In the genomic region with DNA sequence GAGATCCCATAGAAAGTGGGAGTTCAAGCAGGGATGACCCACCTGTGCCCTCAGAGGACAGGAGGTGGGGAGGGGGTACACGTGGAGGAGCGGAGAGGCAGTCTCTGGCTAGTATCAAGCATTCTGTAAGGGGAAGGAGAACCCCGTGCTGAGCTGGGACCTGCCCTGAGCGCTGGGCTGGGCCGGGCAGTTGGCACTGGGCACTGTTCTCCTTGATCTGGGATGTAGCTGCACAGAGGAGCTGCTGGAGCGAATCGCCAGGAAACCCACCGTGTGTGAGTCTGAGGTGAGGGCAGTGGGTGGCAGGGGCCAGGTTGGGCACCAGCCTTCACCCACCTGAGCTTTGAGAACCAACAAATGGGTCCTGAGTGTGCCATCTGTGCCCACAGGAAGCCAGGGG, we compare ENCODE assay signal across 34 cellular contexts. TPM values are rescaled to one million over a fixed set of nuclear protein-coding genes. Genes with fewer than 3 reads are reported as not detected.
"Had no signal": no experiment of that assay in that cellular context is flagged by ENCODE, and none has a peak within 500 bp of the region (broad histone marks: within the 10 kb centered on the region; RNA-seq: fewer than 3 reads in every experiment).

No MANE protein-coding gene starts in this region.

- H3K4me1 Mint-ChIP-seq: activated CD4-positive, alpha-beta T cell treated with anti-CD3 and anti-CD28 coated beads, Interleukin-2, amount 10 ng/mL, durations not matched to agents 24 days and 14 days; central memory CD8-positive, alpha-beta T cell had no signal

- H3K9me3 ChIP-seq: ascending aorta, Peyer's patch had no signal

- ATAC-seq: activated CD8-positive, alpha-beta T cell treated with anti-CD3 and anti-CD28 coated beads for 36 hours; activated T-cell treated with anti-CD3 and anti-CD28 coated beads, Interleukin-2, amount 50 U/mL, for 72 hours; activated T-helper 17 cell treated with anti-CD3 and anti-CD28 coated beads, Interleukin-2, amount 50 U/mL, for 72 hours had no signal

- DNase-seq: activated CD4-positive, alpha-beta T cell treated with anti-CD3 and anti-CD28 coated beads, Interleukin-2, amount 10 ng/mL, durations not matched to agents 24 days and 14 days; activated CD4-positive, alpha-beta T cell treated with anti-CD3 and anti-CD28 coated beads, Interleukin-2, amount 50 U/mL, for 4 hours; activated CD4-positive, CD25-positive, alpha-beta regulatory T cell; activated CD8-positive, alpha-beta T cell treated with anti-CD3 and anti-CD28 coated beads for 36 hours; activated effector memory CD4-positive, alpha-beta T cell treated with anti-CD3 and anti-CD28 coated beads, Interleukin-2, amount 50 U/mL, for 16 hours; activated naive CD4-positive, alpha-beta T cell; activated naive CD4-positive, alpha-beta T cell treated with anti-CD3 and anti-CD28 coated beads, Interleukin-2, amount 50 U/mL, for 16 hours; activated naive CD8-positive, alpha-beta T cell treated with anti-CD3 and anti-CD28 coated beads, Interleukin-2, amount 10 ng/mL, durations not matched to agents 7 days and 5 days; activated T-cell treated with anti-CD3 and anti-CD28 coated beads, Interleukin-2, amount 50 U/mL, for 1 hour; activated T-cell treated with anti-CD3 and anti-CD28 coated beads, Interleukin-2, amount 50 U/mL, for 72 hours; amygdala; MM.1S; MV-4-11; NCI-H1092; NCI-H1436 treated with DMSO at 0.1 percent for 48 hours; NCI-H1694 treated with DMSO at 0.1 percent for 48 hours; NCI-H2029; NCI-H345; NCI-H524 treated with DMSO at 0.1 percent for 48 hours; PC-3; Peyer's patch; RPMI8226; SW 1271; T-helper 1 cell; T-helper 2 cell; T-helper 9 cell; WERI-Rb-1 had no signal

- H3K36me3 Mint-ChIP-seq: activated naive CD8-positive, alpha-beta T cell treated with anti-CD3 and anti-CD28 coated beads, Interleukin-2, amount 10 ng/mL, durations not matched to agents 7 days and 5 days had no signal

- H3K27ac Mint-ChIP-seq: activated CD4-positive, alpha-beta T cell treated with anti-CD3 and anti-CD28 coated beads, Interleukin-2, amount 10 ng/mL, durations not matched to agents 24 days and 14 days; activated CD8-positive, alpha-beta T cell treated with anti-CD3 and anti-CD28 coated beads for 36 hours; activated naive CD8-positive, alpha-beta T cell treated with anti-CD3 and anti-CD28 coated beads, Interleukin-2, amount 10 ng/mL, durations not matched to agents 7 days and 5 days; activated T-cell treated with anti-CD3 and anti-CD28 coated beads, Interleukin-2, amount 50 U/mL, for 72 hours; activated T-helper 17 cell treated with anti-CD3 and anti-CD28 coated beads, Interleukin-2, amount 50 U/mL, for 72 hours had no signal

- H3K4me3 ChIP-seq: ascending aorta, cardiac muscle cell, Peyer's patch had no signal

- H3K4me3 Mint-ChIP-seq: activated CD4-positive, alpha-beta T cell treated with anti-CD3 and anti-CD28 coated beads, Interleukin-2, amount 10 ng/mL, durations not matched to agents 24 days and 14 days; activated CD8-positive, alpha-beta T cell treated with anti-CD3 and anti-CD28 coated beads for 36 hours; activated naive CD8-positive, alpha-beta T cell treated with anti-CD3 and anti-CD28 coated beads, Interleukin-2, amount 10 ng/mL, durations not matched to agents 7 days and 5 days; activated T-cell treated with anti-CD3 and anti-CD28 coated beads, Interleukin-2, amount 50 U/mL, for 72 hours; activated T-helper 17 cell treated with anti-CD3 and anti-CD28 coated beads, Interleukin-2, amount 50 U/mL, for 72 hours; central memory CD8-positive, alpha-beta T cell had no signal

- H3K27ac ChIP-seq: cardiac muscle cell, KMS-11, Peyer's patch, WERI-Rb-1 had no signal

- H3K9ac ChIP-seq: KMS-11 had no signal

- H3K27me3 ChIP-seq: ascending aorta, cardiac muscle cell had no signal

- H3K4me2 ChIP-seq: KMS-11 had no signal

- H3K9me3 Mint-ChIP-seq: activated CD4-positive, alpha-beta T cell treated with anti-CD3 and anti-CD28 coated beads, Interleukin-2, amount 10 ng/mL, durations not matched to agents 24 days and 14 days; activated CD8-positive, alpha-beta T cell treated with anti-CD3 and anti-CD28 coated beads for 36 hours; activated naive CD8-positive, alpha-beta T cell treated with anti-CD3 and anti-CD28 coated beads, Interleukin-2, amount 10 ng/mL, durations not matched to agents 7 days and 5 days; activated T-cell treated with anti-CD3 and anti-CD28 coated beads, Interleukin-2, amount 50 U/mL, for 72 hours; activated T-helper 17 cell treated with anti-CD3 and anti-CD28 coated beads, Interleukin-2, amount 50 U/mL, for 72 hours; central memory CD8-positive, alpha-beta T cell had no signal

- H3K36me3 ChIP-seq: Peyer's patch, WERI-Rb-1 had no signal

- H3K4me1 ChIP-seq: ascending aorta had no signal

RNA-seq across cellular contexts. Expression of a gene that starts 35.4 kb away (rescaled TPM):
- total RNA-seq: activated CD4-positive, alpha-beta T cell treated with anti-CD3 and anti-CD28 coated beads, Interleukin-2, amount 10 ng/mL, durations not matched to agents 24 days and 14 days; activated CD8-positive, alpha-beta memory T cell treated with anti-CD3 and anti-CD28 coated beads for 36 hours; activated CD8-positive, alpha-beta T cell treated with anti-CD3 and anti-CD28 coated beads for 36 hours; ascending aorta; LHCN-M2 had no signal
